1 cellular context compared by ENCODE assay signal in the genomic region with DNA sequence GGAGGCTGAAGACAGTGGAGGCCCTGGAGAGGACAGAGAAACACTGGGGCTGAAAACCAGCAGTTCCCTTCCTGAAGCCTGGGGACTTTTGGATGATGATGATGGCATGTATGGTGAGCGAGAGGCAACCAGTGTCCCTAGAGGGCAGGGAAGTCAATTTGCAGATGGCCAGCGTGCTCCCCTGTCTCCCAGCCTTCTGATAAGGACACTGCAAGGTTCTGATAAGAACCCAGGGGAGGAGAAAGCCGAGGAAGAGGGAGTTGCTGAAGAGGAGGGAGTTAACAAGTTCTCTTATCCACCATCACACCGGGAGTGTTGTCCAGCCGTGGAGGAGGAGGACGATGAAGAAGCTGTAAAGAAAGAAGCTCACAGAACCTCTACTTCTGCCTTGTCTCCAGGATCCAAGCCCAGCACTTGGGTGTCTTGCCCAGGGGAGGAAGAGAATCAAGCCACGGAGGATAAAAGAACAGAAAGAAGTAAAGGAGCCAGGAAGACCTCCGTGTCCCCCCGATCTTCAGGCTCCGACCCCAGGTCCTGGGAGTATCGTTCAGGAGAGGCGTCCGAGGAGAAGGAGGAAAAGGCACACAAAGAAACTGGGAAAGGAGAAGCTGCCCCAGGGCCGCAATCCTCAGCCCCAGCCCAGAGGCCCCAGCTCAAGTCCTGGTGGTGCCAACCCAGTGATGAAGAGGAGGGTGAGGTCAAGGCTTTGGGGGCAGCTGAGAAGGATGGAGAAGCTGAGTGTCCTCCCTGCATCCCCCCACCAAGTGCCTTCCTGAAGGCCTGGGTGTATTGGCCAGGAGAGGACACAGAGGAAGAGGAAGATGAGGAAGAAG.
TF ChIP-seq lines count a peak whose summit lies in the region.

No MANE protein-coding gene starts in this region.

TF ChIP-seq in K562, 482 proteins besides CTCF, POLR2A, EP300 and RAD21 (continues in another document):
- TF ChIP-seq, protein P1, sequence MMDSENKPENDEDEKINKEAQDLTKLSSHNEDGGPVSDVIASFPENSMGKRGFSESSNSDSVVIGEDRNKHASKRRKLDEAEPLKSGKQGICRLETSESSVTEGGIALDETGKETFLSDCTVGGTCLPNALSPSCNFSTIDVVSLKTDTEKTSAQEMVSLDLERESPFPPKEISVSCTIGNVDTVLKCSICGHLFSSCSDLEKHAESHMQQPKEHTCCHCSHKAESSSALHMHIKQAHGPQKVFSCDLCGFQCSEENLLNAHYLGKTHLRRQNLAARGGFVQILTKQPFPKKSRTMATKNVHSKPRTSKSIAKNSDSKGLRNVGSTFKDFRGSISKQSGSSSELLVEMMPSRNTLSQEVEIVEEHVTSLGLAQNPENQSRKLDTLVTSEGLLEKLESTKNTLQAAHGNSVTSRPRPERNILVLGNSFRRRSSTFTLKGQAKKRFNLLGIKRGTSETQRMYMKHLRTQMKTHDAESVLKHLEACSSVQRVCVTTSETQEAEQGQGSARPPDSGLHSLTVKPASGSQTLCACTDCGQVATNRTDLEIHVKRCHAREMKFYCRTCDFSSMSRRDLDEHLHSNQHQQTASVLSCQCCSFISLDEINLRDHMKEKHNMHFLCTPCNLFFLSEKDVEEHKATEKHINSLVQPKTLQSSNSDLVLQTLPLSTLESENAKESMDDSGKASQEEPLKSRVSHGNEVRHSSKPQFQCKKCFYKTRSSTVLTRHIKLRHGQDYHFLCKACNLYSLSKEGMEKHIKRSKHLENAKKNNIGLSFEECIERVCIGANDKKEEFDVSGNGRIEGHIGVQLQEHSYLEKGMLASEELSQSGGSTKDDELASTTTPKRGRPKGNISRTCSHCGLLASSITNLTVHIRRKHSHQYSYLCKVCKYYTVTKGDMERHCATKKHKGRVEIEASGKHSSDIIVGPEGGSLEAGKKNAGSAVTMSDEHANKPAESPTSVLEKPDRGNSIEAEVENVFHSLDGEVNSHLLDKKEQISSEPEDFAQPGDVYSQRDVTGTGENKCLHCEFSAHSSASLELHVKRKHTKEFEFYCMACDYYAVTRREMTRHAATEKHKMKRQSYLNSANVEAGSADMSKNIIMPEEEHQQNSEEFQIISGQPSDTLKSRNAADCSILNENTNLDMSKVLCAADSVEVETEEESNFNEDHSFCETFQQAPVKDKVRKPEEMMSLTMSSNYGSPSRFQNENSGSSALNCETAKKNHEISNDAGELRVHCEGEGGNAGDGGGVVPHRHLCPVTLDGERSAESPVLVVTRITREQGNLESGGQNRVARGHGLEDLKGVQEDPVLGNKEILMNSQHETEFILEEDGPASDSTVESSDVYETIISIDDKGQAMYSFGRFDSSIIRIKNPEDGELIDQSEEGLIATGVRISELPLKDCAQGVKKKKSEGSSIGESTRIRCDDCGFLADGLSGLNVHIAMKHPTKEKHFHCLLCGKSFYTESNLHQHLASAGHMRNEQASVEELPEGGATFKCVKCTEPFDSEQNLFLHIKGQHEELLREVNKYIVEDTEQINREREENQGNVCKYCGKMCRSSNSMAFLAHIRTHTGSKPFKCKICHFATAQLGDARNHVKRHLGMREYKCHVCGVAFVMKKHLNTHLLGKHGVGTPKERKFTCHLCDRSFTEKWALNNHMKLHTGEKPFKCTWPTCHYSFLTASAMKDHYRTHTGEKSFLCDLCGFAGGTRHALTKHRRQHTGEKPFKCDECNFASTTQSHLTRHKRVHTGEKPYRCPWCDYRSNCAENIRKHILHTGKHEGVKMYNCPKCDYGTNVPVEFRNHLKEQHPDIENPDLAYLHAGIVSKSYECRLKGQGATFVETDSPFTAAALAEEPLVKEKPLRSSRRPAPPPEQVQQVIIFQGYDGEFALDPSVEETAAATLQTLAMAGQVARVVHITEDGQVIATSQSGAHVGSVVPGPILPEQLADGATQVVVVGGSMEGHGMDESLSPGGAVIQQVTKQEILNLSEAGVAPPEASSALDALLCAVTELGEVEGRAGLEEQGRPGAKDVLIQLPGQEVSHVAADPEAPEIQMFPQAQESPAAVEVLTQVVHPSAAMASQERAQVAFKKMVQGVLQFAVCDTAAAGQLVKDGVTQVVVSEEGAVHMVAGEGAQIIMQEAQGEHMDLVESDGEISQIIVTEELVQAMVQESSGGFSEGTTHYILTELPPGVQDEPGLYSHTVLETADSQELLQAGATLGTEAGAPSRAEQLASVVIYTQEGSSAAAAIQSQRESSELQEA (IDR thresholded peaks at IDR 0.05; ENCODE audit: low read depth), result peak; percentile 84
- peak; percentile 6 for TF ChIP-seq ZFP36 (IDR thresholded peaks at IDR 0.05; ENCODE audit: low read depth, low read length, partially characterized antibody)
- no peak for TF ChIP-seq C11orf30 (IDR thresholded peaks at IDR 0.05; ENCODE audit: low read depth)
- TF ChIP-seq FOXJ3 (CRISPR knock-in tag; IDR thresholded peaks at IDR 0.05), result no peak
- TF ChIP-seq IRF1 (CRISPR knock-in tag; IDR thresholded peaks at IDR 0.05; ENCODE audit: borderline replicate concordance), result 0 out of 2 replicates have a peak, but pooled peaks have one; percentile 66
- TF ChIP-seq KDM4B (IDR thresholded peaks at IDR 0.05; ENCODE audit: borderline replicate concordance in 2 of 2, low read depth in 1 of 2), result no peak; a peak in 1 of 4 replicates
- 0 out of 2 replicates have a peak, but pooled peaks have one; percentile 45 for TF ChIP-seq OTX1 (CRISPR knock-in tag; IDR thresholded peaks at IDR 0.05)
- TF ChIP-seq MYC (IDR thresholded peaks at IDR 0.05; ENCODE audit: low read depth, low read length), result peak; percentile 93
- TF ChIP-seq MYC (CRISPR knock-in tag; IDR thresholded peaks at IDR 0.05; ENCODE audit: borderline replicate concordance, low read depth), result no peak
- TF ChIP-seq CHD7 (IDR thresholded peaks at IDR 0.05; ENCODE audit: low read depth, low read length), result no peak
- peak; percentile 75 to 84 for TF ChIP-seq MAZ (CRISPR knock-in tag; conservative IDR thresholded peaks at IDR 0.05 in 1 of 2, IDR thresholded peaks at IDR 0.05 in 1 of 2)
- no peak for TF ChIP-seq ZNF224 (CRISPR knock-in tag; IDR thresholded peaks at IDR 0.05)
- peak in 1 of 2 experiments; percentile 98; a peak in 2 of 4 replicates for TF ChIP-seq ZMIZ1 (IDR thresholded peaks at IDR 0.05; ENCODE audit: low read depth in 2 of 2, low read length in 2 of 2)
- TF ChIP-seq ZNF41 (CRISPR knock-in tag; conservative IDR thresholded peaks at IDR 0.05), result no peak
- peak; percentile 66 for TF ChIP-seq MEF2D (tag; conservative IDR thresholded peaks at IDR 0.05; ENCODE audit: low read depth)
- no peak for TF ChIP-seq MCM3 (IDR thresholded peaks at IDR 0.05)
- peak; percentile 81 for TF ChIP-seq ATF7 (IDR thresholded peaks at IDR 0.05)
- no peak for TF ChIP-seq ZNF77 (CRISPR knock-in tag; IDR thresholded peaks at IDR 0.05)
- peak; percentile 37; the same call in 1 of the 2 replicates for TF ChIP-seq EHMT2 (IDR thresholded peaks at IDR 0.05)
- no peak for TF ChIP-seq POU5F1 (IDR thresholded peaks at IDR 0.05; ENCODE audit: borderline replicate concordance, low read depth, low read length, partially characterized antibody)
- TF ChIP-seq NR2C2 (CRISPR knock-in tag; IDR thresholded peaks at IDR 0.05), result no peak
- peak; percentile 2; the same call in 1 of the 2 replicates for TF ChIP-seq NR2C2 (tag; IDR thresholded peaks at IDR 0.05)
- no peak for TF ChIP-seq CEBPB (tag; IDR thresholded peaks at IDR 0.05)
- TF ChIP-seq PHTF2 (CRISPR knock-in tag; IDR thresholded peaks at IDR 0.05), result no peak
- no peak for TF ChIP-seq ZC3H8 (IDR thresholded peaks at IDR 0.05)
